7 cellular contexts compared by ENCODE assay signal in the genomic region with DNA sequence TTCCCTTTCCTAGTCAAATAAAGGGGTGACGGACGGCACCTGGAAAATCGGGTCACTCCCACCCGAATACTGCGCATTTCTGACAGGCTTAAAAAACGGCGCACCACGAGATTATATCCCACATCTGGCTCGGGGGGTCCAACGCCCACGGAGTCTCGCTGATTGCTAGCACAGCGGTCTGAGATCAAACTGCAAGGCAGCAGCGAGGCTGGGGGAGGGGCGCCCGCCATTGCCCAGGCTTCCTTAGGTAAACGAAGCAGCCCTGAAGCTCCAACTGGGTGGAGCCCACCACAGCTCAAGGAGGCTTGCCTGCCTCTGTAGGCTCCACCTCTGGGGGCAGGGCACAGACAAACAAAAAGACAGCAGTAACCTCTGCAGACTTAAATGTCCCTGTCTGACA. TPM values are rescaled to one million over a fixed set of nuclear protein-coding genes. Genes with fewer than 3 reads are reported as not detected.
"Had no signal": no experiment of that assay in that cellular context is flagged by ENCODE, and none has a peak within 500 bp of the region (broad histone marks: within the 10 kb centered on the region; RNA-seq: fewer than 3 reads in every experiment).

No MANE protein-coding gene starts in this region.

RNA-seq across cellular contexts. Expression of a gene that starts 26.2 kb away (rescaled TPM):
- total RNA-seq: activated B cell treated with CpG ODN at 0.5 μM for 24 hours; activated CD4-positive, alpha-beta memory T cell treated with anti-CD3 and anti-CD28 coated beads for 36 hours; activated naive CD4-positive, alpha-beta T cell treated with anti-CD3 and anti-CD28 coated beads for 36 hours; activated naive CD4-positive, alpha-beta T cell treated with anti-CD3 and anti-CD28 coated beads, Interleukin-2, amount 50 U/mL, for 72 hours; activated T-cell treated with anti-CD3 and anti-CD28 coated beads, Interleukin-2, amount 50 U/mL, for 4 hours; activated T-helper 1 cell treated with anti-CD3 and anti-CD28 coated beads, Interleukin-12 subunit alpha, Interleukin-12 subunit beta, Interleukin-2, Interleukin-4 antibody, amounts not matched to agents 30 ng/mL and 10 ng/mL and 1 ng/mL, durations not matched to agents 14 hours and 24 hours and 36 hours; RPMI7951 had no signal
